In the genomic region with DNA sequence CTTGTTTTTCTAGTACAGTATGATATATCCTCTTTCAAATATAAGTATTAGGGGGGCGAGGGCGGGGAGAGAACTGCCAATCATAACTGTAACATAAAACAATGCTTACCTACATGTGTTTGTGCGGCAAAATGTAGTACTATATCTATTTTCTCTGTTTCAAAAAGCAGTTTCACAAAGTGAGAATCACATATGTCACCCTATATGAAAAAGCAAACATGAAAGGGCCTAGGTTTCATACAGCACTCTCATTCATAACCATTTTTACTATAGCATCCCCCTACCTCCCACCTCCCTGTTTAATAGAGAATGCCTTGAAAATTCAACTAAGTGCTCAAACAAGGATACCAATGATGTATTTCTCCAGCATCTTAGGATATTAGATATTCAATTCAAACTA, we compare ENCODE assay signal across 16 cellular contexts. TPM values are rescaled to one million over a fixed set of nuclear protein-coding genes. Genes with fewer than 3 reads are reported as not detected.
A peak's percentile ranks its signal among the peaks of the same experiment; 100 is the strongest.
DNase-seq lines count a peak whose midpoint lies in the region; ATAC-seq lines count a peak whose summit lies in the region.
"Had no signal": no experiment of that assay in that cellular context is flagged by ENCODE, and none has a peak within 500 bp of the region (broad histone marks: within the 10 kb centered on the region; RNA-seq: fewer than 3 reads in every experiment).

No MANE protein-coding gene starts in this region.

- ATAC-seq in activated T-cell treated with anti-CD3 and anti-CD28 coated beads, Interleukin-2, amount 50 U/mL, for 4 hours, result peak; percentile 49 to 69
- ATAC-seq in GM18867 (IDR thresholded peaks at IDR 0.05; ENCODE audit: unreplicated experiment), result peak; percentile 47
- peak; percentile 39 for ATAC-seq in HG03095 (IDR thresholded peaks at IDR 0.05; ENCODE audit: unreplicated experiment)
- peak; percentile 58 for ATAC-seq in activated T-helper 17 cell treated with anti-CD3 and anti-CD28 coated beads, Interleukin-2, amount 50 U/mL, for 72 hours (replicated peaks)

- H3K9me3 Mint-ChIP-seq in activated T-cell treated with anti-CD3 and anti-CD28 coated beads, Interleukin-2, amount 50 U/mL, for 4 hours, result no peaks in the 10 kb centered on the region
- no peaks in the 10 kb centered on the region for H3K9me3 Mint-ChIP-seq in activated T-helper 17 cell treated with anti-CD3 and anti-CD28 coated beads, Interleukin-2, amount 50 U/mL, for 72 hours

- peaks cover 29% of the 10 kb centered on the region for H3K36me3 Mint-ChIP-seq in activated T-cell treated with anti-CD3 and anti-CD28 coated beads, Interleukin-2, amount 50 U/mL, for 4 hours (ENCODE audit: insufficient read depth)
- H3K36me3 Mint-ChIP-seq in activated T-helper 17 cell treated with anti-CD3 and anti-CD28 coated beads, Interleukin-2, amount 50 U/mL, for 72 hours (ENCODE audit: low read depth), result peaks cover 98% of the 10 kb centered on the region

- no peak overlapping the region for H3K4me3 Mint-ChIP-seq in activated T-cell treated with anti-CD3 and anti-CD28 coated beads, Interleukin-2, amount 50 U/mL, for 4 hours
- H3K4me3 Mint-ChIP-seq in activated T-helper 17 cell treated with anti-CD3 and anti-CD28 coated beads, Interleukin-2, amount 50 U/mL, for 72 hours, result peak overlapping the region; percentile 36

- peaks cover 43% of the 10 kb centered on the region for H3K4me1 Mint-ChIP-seq in activated T-cell treated with anti-CD3 and anti-CD28 coated beads, Interleukin-2, amount 50 U/mL, for 4 hours (ENCODE audit: low read depth)
- peaks cover 26% of the 10 kb centered on the region for H3K4me1 Mint-ChIP-seq in activated T-helper 17 cell treated with anti-CD3 and anti-CD28 coated beads, Interleukin-2, amount 50 U/mL, for 72 hours

- H3K27ac Mint-ChIP-seq in activated T-helper 17 cell treated with anti-CD3 and anti-CD28 coated beads, Interleukin-2, amount 50 U/mL, for 72 hours, result no peak overlapping the region

- no peak for DNase-seq in activated T-cell treated with anti-CD3 and anti-CD28 coated beads, Interleukin-2, amount 50 U/mL, for 4 hours
- DNase-seq in activated T-cell treated with anti-CD3 and anti-CD28 coated beads, Interleukin-2, amount 50 U/mL, for 48 hours, result no peak
- DNase-seq in DMS153 (lab: John Stamatoyannopoulos, UW), result no peak
- DNase-seq in hypothalamus (lab: John Stamatoyannopoulos, UW), result no peak
- DNase-seq in NCI-H748 treated with DMSO at 0.1 percent for 48 hours (lab: John Stamatoyannopoulos, UW), result no peak
- DNase-seq: AML-193, Caco-2, Kasumi-1, MV-4-11, NCI-H1417 treated with DMSO at 0.1 percent for 48 hours, NCI-H2029, NCI-H510A, SHP77 treated with DMSO at 0.1 percent for 48 hours had no signal

- H3K27me3 Mint-ChIP-seq in activated T-cell treated with anti-CD3 and anti-CD28 coated beads, Interleukin-2, amount 50 U/mL, for 4 hours (ENCODE audit: low read depth), result no peaks in the 10 kb centered on the region
- no peaks in the 10 kb centered on the region for H3K27me3 Mint-ChIP-seq in activated T-helper 17 cell treated with anti-CD3 and anti-CD28 coated beads, Interleukin-2, amount 50 U/mL, for 72 hours

RNA-seq across cellular contexts. Expression of gene TGDS, which starts 5.2 kb away (rescaled TPM):
- total RNA-seq in activated T-cell treated with anti-CD3 and anti-CD28 coated beads, Interleukin-2, amount 50 U/mL, for 4 hours, result 10 to 100 TPM; 22.0 to 27.8 (median 26.4) TPM
- 10 to 100 TPM; 18.2 to 24.4 TPM for total RNA-seq in activated T-helper 17 cell treated with anti-CD3 and anti-CD28 coated beads, Interleukin-2, amount 50 U/mL, for 72 hours

RNA-seq across cellular contexts. Expression of gene GPR180, which starts 10.9 kb away (rescaled TPM):
- 1 to 10 TPM; 6.0 to 8.3 (median 7.0) TPM for total RNA-seq in activated T-cell treated with anti-CD3 and anti-CD28 coated beads, Interleukin-2, amount 50 U/mL, for 4 hours
- total RNA-seq in activated T-helper 17 cell treated with anti-CD3 and anti-CD28 coated beads, Interleukin-2, amount 50 U/mL, for 72 hours, result 1 to 10 TPM; 6.7 to 8.0 TPM
